8 cellular contexts compared by ENCODE assay signal in genomic region chr6:43170452-43171283, GRCh38. TPM values are rescaled to one million over a fixed set of nuclear protein-coding genes. Genes with fewer than 3 reads are reported as not detected.
DNase-seq lines count a peak whose midpoint lies in the region; ATAC-seq and TF ChIP-seq lines count a peak whose summit lies in the region.

SRF (plus strand) TSS chr6:43171269; CDS start chr6:43171657, 388 bp downstream.

- WGBS in esophagus, 2 donors: 1% methylated on average over 43 of the region's 43 CpGs

- H3K27ac ChIP-seq in PC-9 (peak within 1 kb of the TSS; percentile 72), esophagus (ENCODE audit: low read depth in 2 of 2, low read length in 1 of 2) (peak within 1 kb of the TSS; percentile 93 to 97)

- H3K36me3 ChIP-seq in PC-9 (ENCODE audit: low read depth) (0 out of 2 replicates have a peak, but pooled peaks cover 5% of the 10 kb centered on the region), esophagus (ENCODE audit: control insufficient read depth in 2 of 2, insufficient read depth in 2 of 2, low read length in 1 of 2) (peaks cover 0 to 3% of the 10 kb centered on the region in 2 donors), mucosa of stomach (ENCODE audit: control insufficient read depth, insufficient read depth, low read length) (peaks cover 4% of the 10 kb centered on the region)

- peak within 1 kb of the TSS; percentile 96 for H3K4me2 ChIP-seq in PC-9

- CTCF ChIA-PET in PC-9 (lab: Charles Lee): interaction anchor here (0.7 to 1.0 kb wide), 3 partner anchors 12 to 116 kb away, joined by 3 to 5 read pairs (median 3); partner anchors contain the start of genes CUL9 and DNPH1

- TF ChIP-seq CTCF in PC-9 (conservative IDR thresholded peaks at IDR 0.05): peak; percentile 53

- peaks cover 9% of the 10 kb centered on the region; the same call in 1 of the 2 replicates for H4K20me1 ChIP-seq in PC-9 (ENCODE audit: insufficient read depth)

- no peaks in the 10 kb centered on the region for H3K9me3 ChIP-seq in PC-9 (ENCODE audit: insufficient read depth, low read depth)
- no peaks in the 10 kb centered on the region for H3K9me3 ChIP-seq in esophagus (ENCODE audit: control insufficient read depth in 2 of 2, insufficient read depth in 1 of 2, low read depth in 1 of 2, low read length in 1 of 2)
- H3K9me3 ChIP-seq in mucosa of stomach (ENCODE audit: control insufficient read depth, low read length): no peaks in the 10 kb centered on the region

- H3K79me2 ChIP-seq in PC-9 (ENCODE audit: low read depth): peaks cover 32% of the 10 kb centered on the region

- POLR2A ChIA-PET in PC-9 (lab: Charles Lee; ENCODE audit: unreplicated experiment): interaction anchor here (0.5 to 1.0 kb wide), 8 partner anchors 30 to 1125 kb away, joined by 3 to 8 read pairs (median 4); partner anchors contain the start of gene CUL7

- H3K9ac ChIP-seq in mucosa of stomach (ENCODE audit: low read length): peak within 1 kb of the TSS; percentile 92

- H3K4me1 ChIP-seq in PC-9 (replicated peaks; ENCODE audit: insufficient read depth) (peaks cover 28% of the 10 kb centered on the region), esophagus (ENCODE audit: control insufficient read depth in 2 of 2, insufficient read depth in 2 of 2, low read length in 1 of 2) (peaks cover 0 to 11% of the 10 kb centered on the region in 2 donors), mucosa of stomach (ENCODE audit: control insufficient read depth, insufficient read depth, low read length) (peaks cover 30% of the 10 kb centered on the region)

- intact Hi-C loops in PC-9 (cut with micrococcal nuclease; ENCODE audit: unreplicated experiment): loop anchor here (2.0 to 10.0 kb wide), 5 partner anchors 112 to 457 kb away; partner anchors contain the start of genes CNPY3, GTPBP2, KLC4 and MRPL2

- DNase-seq in DMS114 treated with DMSO at 0.1 percent for 48 hours (lab: John Stamatoyannopoulos, UW; ENCODE audit: unreplicated experiment) (peak; percentile 99), PC-9 (peak; percentile 98 to 99)
- DNase-seq in Jurkat, Clone E6-1 (ENCODE audit: low read depth, low spot score): peak; percentile 98
- peak; percentile 98 for DNase-seq in activated T-cell treated with anti-CD3 and anti-CD28 coated beads, Interleukin-2, amount 50 U/mL, for 1 hour
- peak; percentile 97 to 98 for DNase-seq in stimulated activated CD8-positive, alpha-beta memory T cell treated with anti-CD3 and anti-CD28 coated beads, Interleukin-7, amount 100 ng/mL, for 1 hour (ENCODE audit: low read depth in 2 of 2)

- H2AFZ ChIP-seq in PC-9: peak within 1 kb of the TSS; percentile 94

- peaks cover 29% of the 10 kb centered on the region for H3F3A ChIP-seq in PC-9 (ENCODE audit: insufficient read depth, low read depth)

- H3K27me3 ChIP-seq in PC-9 (ENCODE audit: insufficient read depth, low read depth) (no peaks in the 10 kb centered on the region), esophagus (ENCODE audit: control insufficient read depth in 1 of 2, insufficient read depth in 2 of 2, low read length in 2 of 2) (no peaks in the 10 kb centered on the region), mucosa of stomach (ENCODE audit: control insufficient read depth, insufficient read depth, low read length) (no peaks in the 10 kb centered on the region)

- peak; percentile 57 for ATAC-seq in GM21576 (IDR thresholded peaks at IDR 0.05; ENCODE audit: unreplicated experiment)

- H3K9me2 ChIP-seq in PC-9 (ENCODE audit: insufficient read depth): no peaks in the 10 kb centered on the region

- BruUV-seq in PC-9 (replicated peaks; lab: Mats Ljungman, UMichigan): TSS peak; percentile 69

- peak within 1 kb of the TSS; percentile 77 for H3K4me3 ChIP-seq in Jurkat, Clone E6-1 (ENCODE audit: low read length)
- H3K4me3 ChIP-seq in PC-9: peak within 1 kb of the TSS; percentile 93
- H3K4me3 ChIP-seq in esophagus (ENCODE audit: low read depth in 1 of 2, low read length in 2 of 2): peak within 1 kb of the TSS; percentile 71 to 95
- H3K4me3 ChIP-seq in mucosa of stomach (ENCODE audit: low read length): peak within 1 kb of the TSS; percentile 87

RNA-seq across cellular contexts. Expression of gene SRF, which starts in this region (rescaled TPM):
- polyA plus RNA-seq in Jurkat, Clone E6-1 (2012; ENCODE audit: insufficient read depth, insufficient read length): 37.4 TPM
- 22.0 and 25.4 TPM in 2 replicates for total RNA-seq in PC-9 (2021)
- polyA plus RNA-seq in esophagus: 10 to 100 TPM; 17.1 to 23.7 TPM

Comparison
In these comparisons a context has a peak if more than half of its experiments do, and no peak if none do; other contexts are left out.
1. Peak in every context shown above with its lines: DNase-seq, ATAC-seq, H3K4me3 ChIP-seq and H3K27ac ChIP-seq.